43 cellular contexts compared by ENCODE assay signal in genomic region chr11:125934473-125934872, GRCh38. TPM values are rescaled to one million over a fixed set of nuclear protein-coding genes. Genes with fewer than 3 reads are reported as not detected.
"Had no signal": no experiment of that assay in that cellular context is flagged by ENCODE, and none has a peak within 500 bp of the region (broad histone marks: within the 10 kb centered on the region; RNA-seq: fewer than 3 reads in every experiment).

No MANE protein-coding gene starts in this region.

- H3K27me3 Mint-ChIP-seq: activated naive CD4-positive, alpha-beta T cell treated with anti-CD3 and anti-CD28 coated beads, Interleukin-2, amount 50 U/mL, for 24 hours; activated naive CD8-positive, alpha-beta T cell treated with anti-CD3 and anti-CD28 coated beads for 36 hours had no signal

- H3K36me3 ChIP-seq: adrenal gland, ascending aorta, brain microvascular endothelial cell, breast epithelium, cardiac muscle cell had no signal

- H3K4me3 ChIP-seq: adrenal gland, ascending aorta, body of pancreas, breast epithelium, cardiac muscle cell had no signal

- H3K4me1 ChIP-seq: adrenal gland, ascending aorta, breast epithelium had no signal

- H3K36me3 Mint-ChIP-seq: activated naive CD4-positive, alpha-beta T cell treated with anti-CD3 and anti-CD28 coated beads, Interleukin-2, amount 10 ng/mL, durations not matched to agents 7 days and 5 days; activated naive CD4-positive, alpha-beta T cell treated with anti-CD3 and anti-CD28 coated beads, Interleukin-2, amount 50 U/mL, for 24 hours; activated naive CD4-positive, alpha-beta T cell treated with anti-CD3 and anti-CD28 coated beads, Interleukin-2, amount 50 U/mL, for 72 hours; activated naive CD8-positive, alpha-beta T cell; activated naive CD8-positive, alpha-beta T cell treated with anti-CD3 and anti-CD28 coated beads for 36 hours; activated naive CD8-positive, alpha-beta T cell treated with anti-CD3 and anti-CD28 coated beads, Interleukin-2, amount 10 ng/mL, durations not matched to agents 7 days and 5 days; brain had no signal

- H3K27ac Mint-ChIP-seq: activated naive CD4-positive, alpha-beta T cell treated with anti-CD3 and anti-CD28 coated beads for 36 hours; activated naive CD4-positive, alpha-beta T cell treated with anti-CD3 and anti-CD28 coated beads, Interleukin-2, amount 10 ng/mL, durations not matched to agents 7 days and 5 days; activated naive CD4-positive, alpha-beta T cell treated with anti-CD3 and anti-CD28 coated beads, Interleukin-2, amount 50 U/mL, for 24 hours; activated naive CD4-positive, alpha-beta T cell treated with anti-CD3 and anti-CD28 coated beads, Interleukin-2, amount 50 U/mL, for 72 hours; activated naive CD8-positive, alpha-beta T cell; activated naive CD8-positive, alpha-beta T cell treated with anti-CD3 and anti-CD28 coated beads for 36 hours; activated naive CD8-positive, alpha-beta T cell treated with anti-CD3 and anti-CD28 coated beads, Interleukin-2, amount 10 ng/mL, durations not matched to agents 7 days and 5 days; activated naive CD8-positive, alpha-beta T cell treated with anti-CD3 and anti-CD28 coated beads, Interleukin-2, amount 50 U/mL, for 24 hours; activated T-cell treated with anti-CD3 and anti-CD28 coated beads, Interleukin-2, amount 50 U/mL, for 24 hours; activated T-cell treated with anti-CD3 and anti-CD28 coated beads, Interleukin-2, amount 50 U/mL, for 72 hours; activated T-helper 1 cell treated with anti-CD3 and anti-CD28 coated beads, Interleukin-12 subunit alpha, Interleukin-12 subunit beta, Interleukin-2, Interleukin-4 antibody, amounts not matched to agents 30 ng/mL and 10 ng/mL and 1 ng/mL, durations not matched to agents 14 hours and 24 hours and 36 hours; activated T-helper 17 cell treated with anti-CD3 and anti-CD28 coated beads, Interleukin-2, amount 50 U/mL, for 72 hours; activated T-helper 2 cell treated with anti-CD3 and anti-CD28 coated beads, Interferon-gamma antibody, Interleukin-2, Interleukin-4, amounts not matched to agents 10 μg/mL and 5 μg/mL and 100 μg/mL, durations not matched to agents 14 hours and 24 hours and 36 hours had no signal

- ATAC-seq: activated naive CD4-positive, alpha-beta T cell treated with anti-CD3 and anti-CD28 coated beads, Interleukin-2, amount 50 U/mL, for 72 hours; activated naive CD8-positive, alpha-beta T cell treated with anti-CD3 and anti-CD28 coated beads, Interleukin-2, amount 50 U/mL, for 24 hours; activated T-cell treated with anti-CD3 and anti-CD28 coated beads, Interleukin-2, amount 50 U/mL, for 4 hours; activated T-cell treated with anti-CD3 and anti-CD28 coated beads, Interleukin-2, amount 50 U/mL, for 72 hours; activated T-helper 17 cell treated with anti-CD3 and anti-CD28 coated beads, Interleukin-2, amount 50 U/mL, for 72 hours; body of pancreas had no signal

- H3K27me3 ChIP-seq: ascending aorta, brain microvascular endothelial cell, breast epithelium, cardiac muscle cell had no signal

- H3K4me3 Mint-ChIP-seq: activated naive CD4-positive, alpha-beta T cell treated with anti-CD3 and anti-CD28 coated beads for 36 hours; activated naive CD4-positive, alpha-beta T cell treated with anti-CD3 and anti-CD28 coated beads, Interleukin-2, amount 10 ng/mL, durations not matched to agents 7 days and 5 days; activated naive CD4-positive, alpha-beta T cell treated with anti-CD3 and anti-CD28 coated beads, Interleukin-2, amount 50 U/mL, for 24 hours; activated naive CD8-positive, alpha-beta T cell; activated naive CD8-positive, alpha-beta T cell treated with anti-CD3 and anti-CD28 coated beads for 36 hours; activated naive CD8-positive, alpha-beta T cell treated with anti-CD3 and anti-CD28 coated beads, Interleukin-2, amount 10 ng/mL, durations not matched to agents 7 days and 5 days; activated naive CD8-positive, alpha-beta T cell treated with anti-CD3 and anti-CD28 coated beads, Interleukin-2, amount 50 U/mL, for 24 hours; activated T-cell treated with anti-CD3 and anti-CD28 coated beads, Interleukin-2, amount 50 U/mL, for 24 hours; activated T-cell treated with anti-CD3 and anti-CD28 coated beads, Interleukin-2, amount 50 U/mL, for 4 hours; activated T-cell treated with anti-CD3 and anti-CD28 coated beads, Interleukin-2, amount 50 U/mL, for 72 hours; activated T-helper 1 cell treated with anti-CD3 and anti-CD28 coated beads, Interleukin-12 subunit alpha, Interleukin-12 subunit beta, Interleukin-2, Interleukin-4 antibody, amounts not matched to agents 30 ng/mL and 10 ng/mL and 1 ng/mL, durations not matched to agents 14 hours and 24 hours and 36 hours; activated T-helper 17 cell treated with anti-CD3 and anti-CD28 coated beads, Interleukin-2, amount 50 U/mL, for 72 hours; central memory CD8-positive, alpha-beta T cell had no signal

- H3K27ac ChIP-seq: adrenal gland, ascending aorta, body of pancreas, brain microvascular endothelial cell, breast epithelium, cardiac muscle cell had no signal

- H3K9me3 Mint-ChIP-seq: activated naive CD4-positive, alpha-beta T cell treated with anti-CD3 and anti-CD28 coated beads for 36 hours; activated naive CD4-positive, alpha-beta T cell treated with anti-CD3 and anti-CD28 coated beads, Interleukin-2, amount 10 ng/mL, durations not matched to agents 7 days and 5 days; activated naive CD4-positive, alpha-beta T cell treated with anti-CD3 and anti-CD28 coated beads, Interleukin-2, amount 50 U/mL, for 24 hours; activated naive CD8-positive, alpha-beta T cell treated with anti-CD3 and anti-CD28 coated beads for 36 hours; activated naive CD8-positive, alpha-beta T cell treated with anti-CD3 and anti-CD28 coated beads, Interleukin-2, amount 10 ng/mL, durations not matched to agents 7 days and 5 days; activated naive CD8-positive, alpha-beta T cell treated with anti-CD3 and anti-CD28 coated beads, Interleukin-2, amount 50 U/mL, for 24 hours; activated T-cell treated with anti-CD3 and anti-CD28 coated beads, Interleukin-2, amount 50 U/mL, for 24 hours; activated T-cell treated with anti-CD3 and anti-CD28 coated beads, Interleukin-2, amount 50 U/mL, for 4 hours; activated T-cell treated with anti-CD3 and anti-CD28 coated beads, Interleukin-2, amount 50 U/mL, for 72 hours; activated T-helper 1 cell treated with anti-CD3 and anti-CD28 coated beads, Interleukin-12 subunit alpha, Interleukin-12 subunit beta, Interleukin-2, Interleukin-4 antibody, amounts not matched to agents 30 ng/mL and 10 ng/mL and 1 ng/mL, durations not matched to agents 14 hours and 24 hours and 36 hours; activated T-helper 2 cell treated with anti-CD3 and anti-CD28 coated beads, Interferon-gamma antibody, Interleukin-2, Interleukin-4, amounts not matched to agents 10 μg/mL and 5 μg/mL and 100 μg/mL, durations not matched to agents 14 hours and 24 hours and 36 hours; central memory CD8-positive, alpha-beta T cell had no signal

- DNase-seq: activated effector memory CD4-positive, alpha-beta T cell treated with anti-CD3 and anti-CD28 coated beads, Interleukin-2, amount 50 U/mL, for 16 hours; activated effector memory CD4-positive, alpha-beta T cell treated with Interleukin-2 at 50 U/mL for 16 hours; activated gamma-delta T cell; activated gamma-delta T cell treated with Interleukin-2 at 50 U/mL for 16 hours; activated naive CD4-positive, alpha-beta T cell; activated naive CD4-positive, alpha-beta T cell treated with anti-CD3 and anti-CD28 coated beads for 36 hours; activated naive CD4-positive, alpha-beta T cell treated with anti-CD3 and anti-CD28 coated beads, Interleukin-2, amount 10 ng/mL, durations not matched to agents 7 days and 5 days; activated naive CD4-positive, alpha-beta T cell treated with anti-CD3 and anti-CD28 coated beads, Interleukin-2, amount 50 U/mL, for 16 hours; activated naive CD4-positive, alpha-beta T cell treated with Interleukin-2 at 50 U/mL for 16 hours; activated naive CD8-positive, alpha-beta T cell treated with anti-CD3 and anti-CD28 coated beads for 36 hours; activated naive CD8-positive, alpha-beta T cell treated with anti-CD3 and anti-CD28 coated beads, Interleukin-2, amount 10 ng/mL, durations not matched to agents 7 days and 5 days; activated naive CD8-positive, alpha-beta T cell treated with anti-CD3 and anti-CD28 coated beads, Interleukin-2, amount 50 U/mL, for 24 hours; activated T-cell treated with anti-CD3 and anti-CD28 coated beads for 4 hours; activated T-cell treated with anti-CD3 and anti-CD28 coated beads, Interleukin-2, amount 50 U/mL, for 1 hour; activated T-cell treated with anti-CD3 and anti-CD28 coated beads, Interleukin-2, amount 50 U/mL, for 24 hours; activated T-cell treated with anti-CD3 and anti-CD28 coated beads, Interleukin-2, amount 50 U/mL, for 4 hours; activated T-cell treated with anti-CD3 and anti-CD28 coated beads, Interleukin-2, amount 50 U/mL, for 48 hours; activated T-cell treated with anti-CD3 and anti-CD28 coated beads, Interleukin-2, amount 50 U/mL, for 72 hours; amniotic stem cell; amygdala; anterior cingulate cortex; aorta; body of pancreas; brain microvascular endothelial cell; caudate nucleus; central memory CD4-positive, alpha-beta T cell; cerebellar nuclear complex had no signal

- H3K9me3 ChIP-seq: adrenal gland, ascending aorta, body of pancreas, breast epithelium had no signal

- H3K4me1 Mint-ChIP-seq: activated T-helper 17 cell treated with anti-CD3 and anti-CD28 coated beads, Interleukin-2, amount 50 U/mL, for 72 hours; central memory CD8-positive, alpha-beta T cell had no signal

- FAIRE-seq: astrocyte, bronchial epithelial cell had no signal

RNA-seq across cellular contexts. Expression of gene VSIG10L2, which starts 11.4 kb away (rescaled TPM):
- total RNA-seq: activated naive CD4-positive, alpha-beta T cell treated with anti-CD3 and anti-CD28 coated beads for 36 hours; activated naive CD4-positive, alpha-beta T cell treated with anti-CD3 and anti-CD28 coated beads, Interleukin-2, amount 50 U/mL, for 72 hours; activated naive CD8-positive, alpha-beta T cell treated with anti-CD3 and anti-CD28 coated beads for 36 hours; activated naive CD8-positive, alpha-beta T cell treated with anti-CD3 and anti-CD28 coated beads, Interleukin-2, amount 10 ng/mL, durations not matched to agents 7 days and 5 days; activated T-cell treated with anti-CD3 and anti-CD28 coated beads, Interleukin-2, amount 50 U/mL, for 4 hours; activated T-cell treated with anti-CD3 and anti-CD28 coated beads, Interleukin-2, amount 50 U/mL, for 72 hours; activated T-helper 1 cell treated with anti-CD3 and anti-CD28 coated beads, Interleukin-12 subunit alpha, Interleukin-12 subunit beta, Interleukin-2, Interleukin-4 antibody, amounts not matched to agents 30 ng/mL and 10 ng/mL and 1 ng/mL, durations not matched to agents 14 hours and 24 hours and 36 hours; activated T-helper 17 cell treated with anti-CD3 and anti-CD28 coated beads, Interleukin-2, amount 50 U/mL, for 72 hours; activated T-helper 2 cell treated with anti-CD3 and anti-CD28 coated beads, Interferon-gamma antibody, Interleukin-2, Interleukin-4, amounts not matched to agents 10 μg/mL and 5 μg/mL and 100 μg/mL, durations not matched to agents 14 hours and 24 hours and 36 hours; adrenal gland; ascending aorta; astrocyte; body of pancreas; bronchial epithelial cell; cardiac muscle cell; cerebellum; chondrocyte had no signal
- polyA plus RNA-seq: aorta, cardiac muscle cell had no signal

RNA-seq across cellular contexts. Expression of gene DDX25, which starts 30.2 kb away (rescaled TPM):
- total RNA-seq: activated naive CD4-positive, alpha-beta T cell treated with anti-CD3 and anti-CD28 coated beads for 36 hours; activated naive CD8-positive, alpha-beta T cell treated with anti-CD3 and anti-CD28 coated beads, Interleukin-2, amount 10 ng/mL, durations not matched to agents 7 days and 5 days; activated T-cell treated with anti-CD3 and anti-CD28 coated beads, Interleukin-2, amount 50 U/mL, for 4 hours; activated T-helper 1 cell treated with anti-CD3 and anti-CD28 coated beads, Interleukin-12 subunit alpha, Interleukin-12 subunit beta, Interleukin-2, Interleukin-4 antibody, amounts not matched to agents 30 ng/mL and 10 ng/mL and 1 ng/mL, durations not matched to agents 14 hours and 24 hours and 36 hours; activated T-helper 2 cell treated with anti-CD3 and anti-CD28 coated beads, Interferon-gamma antibody, Interleukin-2, Interleukin-4, amounts not matched to agents 10 μg/mL and 5 μg/mL and 100 μg/mL, durations not matched to agents 14 hours and 24 hours and 36 hours; ascending aorta; bronchial epithelial cell; chondrocyte had no signal
- polyA plus RNA-seq: aorta had no signal
